ENCODE assay signal across 8 cellular contexts in the genomic region with DNA sequence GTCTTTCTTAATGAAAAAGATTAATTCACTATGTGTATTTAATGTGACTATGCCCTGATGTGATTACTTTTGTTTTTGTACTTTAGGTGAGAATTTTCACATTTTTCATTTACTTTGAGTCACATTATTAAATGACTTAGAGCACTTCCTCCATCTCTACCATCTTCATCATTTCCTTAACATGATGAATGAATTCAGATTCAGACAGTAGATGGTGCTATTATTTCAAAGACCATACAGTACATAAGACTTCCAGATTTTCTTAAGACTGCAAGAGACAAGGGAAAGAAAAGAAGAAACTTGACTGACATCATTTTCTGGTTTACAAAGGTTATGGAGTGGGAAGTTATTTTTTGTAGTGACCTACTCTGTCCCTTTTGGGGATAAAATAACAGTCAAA.
DNase-seq lines count a peak whose midpoint lies in the region; ATAC-seq, FAIRE-seq and TF ChIP-seq lines count a peak whose summit lies in the region.

No MANE protein-coding gene starts in this region.

- TF ChIP-seq POLR2A in upper lobe of left lung (IDR thresholded peaks at IDR 0.05) = no peak

- H3K4me3 ChIP-seq in kidney (ENCODE audit: low read length in 2 of 2) = no peak overlapping the region
- H3K4me3 ChIP-seq in upper lobe of left lung = no peak overlapping the region

- H3K4me1 ChIP-seq in kidney (ENCODE audit: control insufficient read depth in 1 of 2, insufficient read depth in 1 of 2, low read depth in 1 of 2, low read length in 2 of 2) (no peaks in the 10 kb centered on the region), upper lobe of left lung (no peaks in the 10 kb centered on the region)

- no peaks in the 10 kb centered on the region for H3K4me1 Mint-ChIP-seq in stimulated activated memory B cell treated with anti-CD40 and anti-IgM and Interleukin-4, amounts not matched to agents 10 μg/mL and 1 μg/mL and 100 μg/mL, for 72 hours

- H3K4me3 Mint-ChIP-seq in stimulated activated memory B cell treated with anti-CD40 and anti-IgM and Interleukin-4, amounts not matched to agents 10 μg/mL and 1 μg/mL and 100 μg/mL, for 72 hours = no peak overlapping the region

- ATAC-seq in HG02642 (IDR thresholded peaks at IDR 0.05; ENCODE audit: poor library complexity, unreplicated experiment) (no peak), upper lobe of left lung (ENCODE audit: low FRiP score in 2 of 2) (no peak), HG03196 (IDR thresholded peaks at IDR 0.05; ENCODE audit: unreplicated experiment) (no peak)
- ATAC-seq in stimulated activated memory B cell treated with anti-CD40 and anti-IgM and Interleukin-4, amounts not matched to agents 10 μg/mL and 1 μg/mL and 100 μg/mL, for 72 hours = no peak

- peak; percentile 93 for FAIRE-seq in TTC549 (lab: Jason Lieb, UNC)
- peak; percentile 57 for FAIRE-seq in kidney (lab: Jason Lieb, UNC)

- H3K27ac ChIP-seq in kidney (ENCODE audit: low read depth in 2 of 2, low read length in 2 of 2) = no peak overlapping the region
- H3K27ac ChIP-seq in upper lobe of left lung = no peak overlapping the region

- H3K9me3 Mint-ChIP-seq in stimulated activated memory B cell treated with anti-CD40 and anti-IgM and Interleukin-4, amounts not matched to agents 10 μg/mL and 1 μg/mL and 100 μg/mL, for 72 hours = peaks cover 7% of the 10 kb centered on the region

- no peaks in the 10 kb centered on the region for H3K27me3 ChIP-seq in upper lobe of left lung

- DNase-seq in DMS153 (lab: John Stamatoyannopoulos, UW) (peak; percentile 34), LHCN-M2 (ENCODE audit: low read depth) (peak; percentile 1), kidney (no peak), upper lobe of left lung (no peak)

- H3K36me3 ChIP-seq in kidney (ENCODE audit: control insufficient read depth in 1 of 2, insufficient read depth in 2 of 2, low read length in 2 of 2) (no peaks in the 10 kb centered on the region), upper lobe of left lung (no peaks in the 10 kb centered on the region)

- H3K9me3 ChIP-seq in kidney (ENCODE audit: control insufficient read depth in 1 of 2, low read length in 2 of 2) (no peaks in the 10 kb centered on the region), upper lobe of left lung (no peaks in the 10 kb centered on the region)

- no peak overlapping the region for H3K9ac ChIP-seq in kidney (ENCODE audit: low read length in 2 of 2)

- intact Hi-C loops in kidney (cut with DNase I) = no loop called here

- H3K27ac Mint-ChIP-seq in stimulated activated memory B cell treated with anti-CD40 and anti-IgM and Interleukin-4, amounts not matched to agents 10 μg/mL and 1 μg/mL and 100 μg/mL, for 72 hours = no peak overlapping the region

- peak; percentile 10 for TF ChIP-seq CTCF in kidney (IDR thresholded peaks at IDR 0.05; ENCODE audit: borderline replicate concordance, extremely low read depth, insufficient read depth)
- no peak for TF ChIP-seq CTCF in upper lobe of left lung (IDR thresholded peaks at IDR 0.05)

- H3K27me3 Mint-ChIP-seq in stimulated activated memory B cell treated with anti-CD40 and anti-IgM and Interleukin-4, amounts not matched to agents 10 μg/mL and 1 μg/mL and 100 μg/mL, for 72 hours = no peaks in the 10 kb centered on the region

- no peak for TF ChIP-seq EP300 in upper lobe of left lung (IDR thresholded peaks at IDR 0.05)

- no peaks in the 10 kb centered on the region for H3K36me3 Mint-ChIP-seq in stimulated activated memory B cell treated with anti-CD40 and anti-IgM and Interleukin-4, amounts not matched to agents 10 μg/mL and 1 μg/mL and 100 μg/mL, for 72 hours

Comparison
In these comparisons a context has a peak if more than half of its experiments do, and no peak if none do; other contexts are left out.
1. DNase-seq: peak in DMS153 (single experiment) and LHCN-M2 (single experiment); none in kidney (single experiment) and upper lobe of left lung (0 of 2).